24 cellular contexts compared by ENCODE assay signal in genomic region chr7:15309891-15310290, GRCh38.
A peak's percentile ranks its signal among the peaks of the same experiment; 100 is the strongest.
DNase-seq lines count a peak whose midpoint lies in the region; ATAC-seq lines count a peak whose summit lies in the region.
"Had no signal": no experiment of that assay in that cellular context is flagged by ENCODE, and none has a peak within 500 bp of the region (broad histone marks: within the 10 kb centered on the region; RNA-seq: fewer than 3 reads in every experiment).

No MANE protein-coding gene starts in this region.

- ATAC-seq in GM21381 (IDR thresholded peaks at IDR 0.05; ENCODE audit: unreplicated experiment) (no peak), GM21390 (IDR thresholded peaks at IDR 0.05; ENCODE audit: unreplicated experiment) (no peak)
- ATAC-seq: HCT116; stimulated activated naive CD8-positive, alpha-beta T cell treated with anti-CD3 and anti-CD28 coated beads, Interleukin-15, amount 100 ng/mL, for 72 hours; T-helper 17 cell had no signal

- DNase-seq in GM04503 (ENCODE audit: low read depth): peak; percentile 15
- peak; percentile 12 to 40 for DNase-seq in NCI-H446 (lab: John Stamatoyannopoulos, UW)
- DNase-seq in fibroblast of gingiva (ENCODE audit: low read depth): peak; percentile 82
- peak; percentile 23 for DNase-seq in renal cortical epithelial cell (ENCODE audit: low read depth)
- DNase-seq in activated effector memory CD4-positive, alpha-beta T cell treated with Interleukin-2 at 50 U/mL for 16 hours: no peak
- no peak for DNase-seq in superior temporal gyrus (ENCODE audit: extremely low spot score)
- DNase-seq: activated CD8-positive, alpha-beta memory T cell treated with anti-CD3 and anti-CD28 coated beads, Interleukin-2, amount 50 U/mL, for 48 hours; adrenal gland; AML-193; caudate nucleus; DMS79 treated with DMSO at 0.1 percent for 48 hours; Kasumi-1; left ventricle myocardium inferior; NCI-H1105 treated with DMSO at 0.1 percent for 48 hours; NCI-H526; SIG-M5; stimulated activated CD4-positive, alpha-beta T cell treated with anti-CD3 and anti-CD28 coated beads, Interleukin-4, amount 100 ng/mL, for 1 hour; stimulated activated naive CD8-positive, alpha-beta T cell treated with anti-CD3 and anti-CD28 coated beads, Interleukin-15, amount 100 ng/mL, for 72 hours; T-helper 17 cell; upper lobe of left lung; WERI-Rb-1 had no signal

Comparison
In these comparisons a context has a peak if more than half of its experiments do, and no peak if none do; other contexts are left out.
1. DNase-seq: peak in GM04503 (single experiment), NCI-H446 (2 of 2), fibroblast of gingiva (single experiment) and renal cortical epithelial cell (single experiment); none in activated effector memory CD4-positive, alpha-beta T cell treated with Interleukin-2 at 50 U/mL for 16 hours (single experiment) and superior temporal gyrus (single experiment).